Comparison of ENCODE assay signal across 12 cellular contexts in genomic region chr12:29309320-29309902, GRCh38.
DNase-seq lines count a peak whose midpoint lies in the region; ATAC-seq, FAIRE-seq and TF ChIP-seq lines count a peak whose summit lies in the region.
"Had no signal": no experiment of that assay in that cellular context is flagged by ENCODE, and none has a peak within 500 bp of the region (broad histone marks: within the 10 kb centered on the region; RNA-seq: fewer than 3 reads in every experiment).

No MANE protein-coding gene starts in this region.

- H3K4me3 Mint-ChIP-seq in nephron: no peak overlapping the region
- H3K4me3 Mint-ChIP-seq: naive thymus-derived CD8-positive, alpha-beta T cell; stimulated activated effector memory CD8-positive, alpha-beta T cell treated with anti-CD3 and anti-CD28 coated beads, Interleukin-12 subunit alpha, Interleukin-12 subunit beta, amount 100 ng/mL, for 72 hours had no signal

- intact Hi-C loops in GM12878 (cut with micrococcal nuclease; ENCODE audit: unreplicated experiment) (loop anchor here (2.0 kb wide), 1 partner anchor 119 kb away; no protein-coding TSS in a partner anchor), aorta (cut with DNase I) (no loop called here)

- no peak overlapping the region for H3K9ac ChIP-seq in GM12878 (ENCODE audit: control insufficient read depth, insufficient read depth, low read length)

- no peak overlapping the region for H2AFZ ChIP-seq in GM12878 (ENCODE audit: control insufficient read depth, low read depth, low read length)

- H3K9me3 ChIP-seq in GM12878 (replicated peaks; ENCODE audit: control insufficient read depth, insufficient read depth, low read length): no peaks in the 10 kb centered on the region
- no peaks in the 10 kb centered on the region for H3K9me3 ChIP-seq in aorta (ENCODE audit: control insufficient read depth, low read length)
- H3K9me3 ChIP-seq: colonic mucosa had no signal

- TF ChIP-seq CTCF in LNCaP clone FGC (IDR thresholded peaks at IDR 0.05; ENCODE audit: control insufficient read depth, extremely low read depth, insufficient read depth) (peak; percentile 40), GM12878 (IDR thresholded peaks at IDR 0.05 in 2 of 3, conservative IDR thresholded peaks at IDR 0.05 in 1 of 3; ENCODE audit: control insufficient read depth in 2 of 3, extremely low read depth in 1 of 3, insufficient read depth in 1 of 3, low read depth in 3 of 3, low read length in 3 of 3) (peak in 2 of 3 experiments; percentile 2 to 21; a peak in 1 of 6 replicates), nephron (IDR thresholded peaks at IDR 0.05; ENCODE audit: unreplicated experiment in 3 of 3) (peak; percentile 43 to 54 (median 53))

- no peaks in the 10 kb centered on the region for H3K36me3 Mint-ChIP-seq in nephron (ENCODE audit: low read depth)

- H3K4me3 ChIP-seq in LNCaP clone FGC (ENCODE audit: low read depth, low read length) (no peak overlapping the region), GM12878 (no peak overlapping the region), aorta (ENCODE audit: low read length in 2 of 2) (no peak overlapping the region)
- H3K4me3 ChIP-seq: colonic mucosa had no signal

- H3K27ac ChIP-seq in GM12878 (ENCODE audit: control insufficient read depth, insufficient read depth) (no peak overlapping the region), aorta (ENCODE audit: low read depth in 1 of 2, low read length in 2 of 2) (no peak overlapping the region)
- H3K27ac ChIP-seq: colonic mucosa had no signal

- H3K4me1 ChIP-seq in GM12878 (ENCODE audit: control insufficient read depth, insufficient read depth, low read length): no peaks in the 10 kb centered on the region
- H3K4me1 ChIP-seq in aorta (ENCODE audit: control insufficient read depth in 1 of 2, insufficient read depth in 2 of 2, low read length in 2 of 2): no peaks in the 10 kb centered on the region
- H3K4me1 ChIP-seq: colonic mucosa had no signal

- peak; percentile 21 for DNase-seq in DMS53 treated with DMSO at 0.1 percent for 48 hours (lab: John Stamatoyannopoulos, UW; ENCODE audit: unreplicated experiment)
- no peak for DNase-seq in LNCaP clone FGC (ENCODE audit: low read depth)
- no peak for DNase-seq in GM12878 (ENCODE audit: low read depth, low spot score)
- DNase-seq in GM19238 (ENCODE audit: insufficient read length, low spot score): no peak
- DNase-seq in aorta: no peak
- no peak for DNase-seq in nucleus accumbens (lab: John Stamatoyannopoulos, UW)
- DNase-seq: colonic mucosa, T1000 had no signal

- H3K4me2 ChIP-seq in GM12878 (ENCODE audit: control insufficient read depth, insufficient read depth): no peak overlapping the region

- CTCF ChIA-PET in GM12878 (lab: Yijun Ruan, JAX): interaction anchor here (0.6 to 3.4 kb wide), 9 partner anchors 8 to 1786 kb away, joined by 3 to 24 read pairs (median 5); partner anchors contain the start of gene PPFIBP1

- FAIRE-seq in GM12878 (lab: Jason Lieb, UNC): peak; percentile 52

- no peak for TF ChIP-seq POLR2A in GM12878 (IDR thresholded peaks at IDR 0.05; ENCODE audit: low read depth, low read length)

- POLR2A ChIA-PET in GM12878 (lab: Charles Lee): no interaction called here

- H3K27ac Mint-ChIP-seq in nephron: no peak overlapping the region
- H3K27ac Mint-ChIP-seq: naive thymus-derived CD8-positive, alpha-beta T cell; stimulated activated effector memory CD8-positive, alpha-beta T cell treated with anti-CD3 and anti-CD28 coated beads, Interleukin-12 subunit alpha, Interleukin-12 subunit beta, amount 100 ng/mL, for 72 hours had no signal

- 50% methylated on average over 4 of the region's 4 CpGs for WGBS in GM12878 (ENCODE audit: insufficient coverage, insufficient replicate concordance, low lambda C conversion rate, missing lambda C conversion rate)
- 57 to 86% methylated on average over 4 of the region's 4 CpGs for WGBS in aorta, 2 donors

- H4K20me1 ChIP-seq in GM12878 (ENCODE audit: control insufficient read depth, insufficient read depth): no peaks in the 10 kb centered on the region

- RAD21 ChIA-PET in GM12878 (lab: Charles Lee; ENCODE audit: unreplicated experiment): interaction anchor here (1.0 to 1.2 kb wide), 2 partner anchors 123 to 237 kb away, joined by 3 read pairs; no protein-coding TSS in a partner anchor

- ATAC-seq in GM12878 (no peak), GM21737 (IDR thresholded peaks at IDR 0.05; ENCODE audit: unreplicated experiment) (no peak), aorta (ENCODE audit: low FRiP score) (no peak)
- ATAC-seq: naive thymus-derived CD8-positive, alpha-beta T cell; stimulated activated effector memory CD8-positive, alpha-beta T cell treated with anti-CD3 and anti-CD28 coated beads, Interleukin-12 subunit alpha, Interleukin-12 subunit beta, amount 100 ng/mL, for 72 hours had no signal

- no peaks in the 10 kb centered on the region for H3K9me3 Mint-ChIP-seq in nephron
- H3K9me3 Mint-ChIP-seq: naive thymus-derived CD8-positive, alpha-beta T cell; stimulated activated effector memory CD8-positive, alpha-beta T cell treated with anti-CD3 and anti-CD28 coated beads, Interleukin-12 subunit alpha, Interleukin-12 subunit beta, amount 100 ng/mL, for 72 hours had no signal

- TF ChIP-seq RAD21 in GM12878 (IDR thresholded peaks at IDR 0.05; ENCODE audit: insufficient read depth, low read depth, low read length): peak; percentile 47

- SMC1A ChIA-PET in GM12878 (lab: Charles Lee; ENCODE audit: uncharacterized antibody, unreplicated experiment): interaction anchor here (0.7 to 1.6 kb wide), 5 partner anchors 25 to 236 kb away, joined by 3 to 5 read pairs (median 4); no protein-coding TSS in a partner anchor

- in situ Hi-C loops in GM12878 (cut with MboI): no loop called here

- no peaks in the 10 kb centered on the region for H3K27me3 Mint-ChIP-seq in nephron (ENCODE audit: low read depth)
- H3K27me3 Mint-ChIP-seq: naive thymus-derived CD8-positive, alpha-beta T cell had no signal

- H3K79me2 ChIP-seq in GM12878 (ENCODE audit: control insufficient read depth, insufficient read depth, low read length): no peaks in the 10 kb centered on the region

- no peaks in the 10 kb centered on the region for H3K4me1 Mint-ChIP-seq in nephron
- H3K4me1 Mint-ChIP-seq: naive thymus-derived CD8-positive, alpha-beta T cell; stimulated activated effector memory CD8-positive, alpha-beta T cell treated with anti-CD3 and anti-CD28 coated beads, Interleukin-12 subunit alpha, Interleukin-12 subunit beta, amount 100 ng/mL, for 72 hours had no signal

- no peak for TF ChIP-seq EP300 in GM12878 (IDR thresholded peaks at IDR 0.05; ENCODE audit: borderline replicate concordance in 1 of 2, control insufficient read depth in 1 of 2, low read depth in 2 of 2, low read length in 2 of 2)

- H3K27me3 ChIP-seq in GM12878 (replicated peaks in 1 of 2; ENCODE audit: control insufficient read depth in 2 of 2, insufficient read depth in 2 of 2, low read length in 1 of 2): no peaks in the 10 kb centered on the region
- H3K27me3 ChIP-seq in aorta (ENCODE audit: control insufficient read depth in 1 of 2, insufficient read depth in 2 of 2, low read length in 1 of 2): no peaks in the 10 kb centered on the region
- H3K27me3 ChIP-seq: colonic mucosa had no signal

- H3K36me3 ChIP-seq in GM12878 (ENCODE audit: control insufficient read depth in 2 of 2, insufficient read depth in 2 of 2, low read length in 1 of 2): no peaks in the 10 kb centered on the region
- H3K36me3 ChIP-seq in aorta (ENCODE audit: control insufficient read depth in 1 of 2, insufficient read depth in 2 of 2, low read length in 1 of 2): no peaks in the 10 kb centered on the region
- H3K36me3 ChIP-seq: colonic mucosa had no signal

- no TSS peak for BruUV-seq in GM12878 (replicated peaks; lab: Mats Ljungman, UMichigan)

TF ChIP-seq in GM12878, 131 proteins besides CTCF, POLR2A, EP300 and RAD21:
- TF ChIP-seq ZNF24 (IDR thresholded peaks at IDR 0.05) (peak; percentile 55; the same call in 1 of the 2 replicates), ZNF217 (IDR thresholded peaks at IDR 0.05) (no peak)
